ENCODE assay signal across 33 cellular contexts in genomic region chr10:123103944-123104343, GRCh38. TPM values are rescaled to one million over a fixed set of nuclear protein-coding genes. Genes with fewer than 3 reads are reported as not detected.
A peak's percentile ranks its signal among the peaks of the same experiment; 100 is the strongest.
DNase-seq lines count a peak whose midpoint lies in the region; ATAC-seq and TF ChIP-seq lines count a peak whose summit lies in the region.
"Had no signal": no experiment of that assay in that cellular context is flagged by ENCODE, and none has a peak within 500 bp of the region (broad histone marks: within the 10 kb centered on the region; RNA-seq: fewer than 3 reads in every experiment).

No MANE protein-coding gene starts in this region.

- H3K36me3 ChIP-seq in GM23338 (ENCODE audit: insufficient read depth): no peaks in the 10 kb centered on the region
- no peaks in the 10 kb centered on the region for H3K36me3 ChIP-seq in PC-9 (ENCODE audit: low read depth)
- H3K36me3 ChIP-seq: BE2C, gastroesophageal sphincter, HAP-1, sigmoid colon, thyroid gland, vagina had no signal

- POLR2A ChIA-PET in PC-9 (lab: Charles Lee; ENCODE audit: unreplicated experiment) (no interaction called here), T-cell (lab: Charles Lee) (no interaction called here)

- intact Hi-C loops in PC-9 (cut with micrococcal nuclease; ENCODE audit: unreplicated experiment): no loop called here

- no peaks in the 10 kb centered on the region for H3K79me2 ChIP-seq in GM23338 (replicated peaks; ENCODE audit: insufficient read depth)
- no peaks in the 10 kb centered on the region for H3K79me2 ChIP-seq in PC-9 (ENCODE audit: low read depth)

- DNase-seq in GM23338 (ENCODE audit: low spot score) (no peak), LoVo (ENCODE audit: low spot score) (peak; percentile 29), PC-9 (no peak), foreskin keratinocyte (peak; percentile 15 to 27), NOMO-1 treated with dmso at 0.1 percent for 144 hours (lab: John Stamatoyannopoulos, UW; ENCODE audit: unreplicated experiment) (no peak), T-cell (no peak)
- DNase-seq: activated naive CD4-positive, alpha-beta T cell treated with anti-CD3 and anti-CD28 coated beads, Interleukin-2, amount 50 U/mL, for 16 hours; activated T-cell treated with anti-CD3 and anti-CD28 coated beads for 4 hours; BE2C; body of pancreas; CD8-positive, alpha-beta memory T cell; cerebellar nuclear complex; DMS 273 treated with DMSO at 0.1 percent for 48 hours; dorsolateral prefrontal cortex; NCI-H1930; NCI-H345; occipital lobe; psoas muscle; SHP77 treated with DMSO at 0.1 percent for 48 hours; sigmoid colon; stimulated activated CD4-positive, alpha-beta T cell treated with anti-CD3 and anti-CD28 coated beads, Interleukin-4, amount 100 ng/mL, for 24 hours; thyroid gland had no signal

- no peaks in the 10 kb centered on the region for H3K9me2 ChIP-seq in GM23338 (ENCODE audit: insufficient read depth)
- H3K9me2 ChIP-seq in PC-9 (ENCODE audit: insufficient read depth): no peaks in the 10 kb centered on the region

- H3K4me1 ChIP-seq in GM23338 (ENCODE audit: insufficient read depth) (peaks cover 13% of the 10 kb centered on the region; the same call in 1 of the 2 replicates), PC-9 (replicated peaks; ENCODE audit: insufficient read depth) (peaks cover 6% of the 10 kb centered on the region), foreskin keratinocyte (no peaks in the 10 kb centered on the region)
- H3K4me1 ChIP-seq: BE2C, body of pancreas, gastroesophageal sphincter, HAP-1, psoas muscle, sigmoid colon, thyroid gland, vagina had no signal

- no peaks in the 10 kb centered on the region for H3F3A ChIP-seq in GM23338 (replicated peaks; ENCODE audit: low read depth)
- peaks cover 2% of the 10 kb centered on the region for H3F3A ChIP-seq in PC-9 (ENCODE audit: insufficient read depth, low read depth)

- no peaks in the 10 kb centered on the region for H4K20me1 ChIP-seq in GM23338 (replicated peaks; ENCODE audit: insufficient read depth)
- H4K20me1 ChIP-seq in PC-9 (ENCODE audit: insufficient read depth): no peaks in the 10 kb centered on the region

- peaks cover 20% of the 10 kb centered on the region for H3K4me1 Mint-ChIP-seq in GM23338
- H3K4me1 Mint-ChIP-seq in T-cell: no peaks in the 10 kb centered on the region
- H3K4me1 Mint-ChIP-seq: CD8-positive, alpha-beta memory T cell had no signal

- no peaks in the 10 kb centered on the region for H3K9me3 ChIP-seq in PC-9 (ENCODE audit: insufficient read depth, low read depth)
- H3K9me3 ChIP-seq: BE2C, body of pancreas, gastroesophageal sphincter, HAP-1, psoas muscle, sigmoid colon, thyroid gland, vagina had no signal

- H3K9me3 Mint-ChIP-seq in GM23338 (no peaks in the 10 kb centered on the region), T-cell (no peaks in the 10 kb centered on the region)
- H3K9me3 Mint-ChIP-seq: activated T-helper 2 cell treated with anti-CD3 and anti-CD28 coated beads, Interferon-gamma antibody, Interleukin-2, Interleukin-4, amounts not matched to agents 10 μg/mL and 5 μg/mL and 100 μg/mL, durations not matched to agents 14 hours and 24 hours and 36 hours; CD8-positive, alpha-beta memory T cell; natural killer cell treated with Interleukin-12 subunit alpha and Interleukin-12 subunit beta and Interleukin-15 and Interleukin-18, amount 100 ng/mL, for 72 hours; T-helper 2 cell treated with Interferon-gamma antibody and Interleukin-4, amounts not matched to agents 5 μg/mL and 100 μg/mL, for 36 hours had no signal

- H3K27me3 ChIP-seq in GM23338 (ENCODE audit: insufficient read depth): no peaks in the 10 kb centered on the region
- no peaks in the 10 kb centered on the region for H3K27me3 ChIP-seq in PC-9 (ENCODE audit: insufficient read depth, low read depth)
- H3K27me3 ChIP-seq in foreskin keratinocyte: no peaks in the 10 kb centered on the region
- H3K27me3 ChIP-seq: BE2C, body of pancreas, dorsolateral prefrontal cortex, sigmoid colon, thyroid gland, vagina had no signal

- H3K4me3 Mint-ChIP-seq in GM23338 (no peak overlapping the region), T-cell (no peak overlapping the region)
- H3K4me3 Mint-ChIP-seq: CD8-positive, alpha-beta memory T cell; natural killer cell treated with Interleukin-12 subunit alpha and Interleukin-12 subunit beta and Interleukin-15 and Interleukin-18, amount 100 ng/mL, for 72 hours; T-helper 2 cell treated with Interferon-gamma antibody and Interleukin-4, amounts not matched to agents 5 μg/mL and 100 μg/mL, for 36 hours had no signal

- peaks cover 14% of the 10 kb centered on the region for H3K27me3 Mint-ChIP-seq in GM23338 (ENCODE audit: insufficient read depth, low read depth, poor library complexity)
- H3K27me3 Mint-ChIP-seq in T-cell: peaks cover 22 to 25% of the 10 kb centered on the region in 2 donors

- H3K36me3 Mint-ChIP-seq in GM23338 (ENCODE audit: low read depth): no peaks in the 10 kb centered on the region
- H3K36me3 Mint-ChIP-seq in T-cell: no peaks in the 10 kb centered on the region
- H3K36me3 Mint-ChIP-seq: CD8-positive, alpha-beta memory T cell; natural killer cell treated with Interleukin-12 subunit alpha and Interleukin-12 subunit beta and Interleukin-15 and Interleukin-18, amount 100 ng/mL, for 72 hours had no signal

- ATAC-seq in GM23338 (peak; percentile 26; the same call in 1 of the 3 replicates), foreskin keratinocyte (peak; percentile 75), T-cell (replicated peaks in 1 of 4) (no peak), GM19467 (IDR thresholded peaks at IDR 0.05; ENCODE audit: unreplicated experiment) (no peak)
- ATAC-seq: body of pancreas; gastroesophageal sphincter; natural killer cell treated with Interleukin-12 subunit alpha and Interleukin-12 subunit beta and Interleukin-15 and Interleukin-18, amount 100 ng/mL, for 72 hours; Panc1; psoas muscle had no signal

- no peak overlapping the region for H3K4me3 ChIP-seq in GM23338
- no peak overlapping the region for H3K4me3 ChIP-seq in PC-9
- H3K4me3 ChIP-seq: body of pancreas, dorsolateral prefrontal cortex, gastroesophageal sphincter, HAP-1, lung, psoas muscle, sigmoid colon, thyroid gland, vagina had no signal

- BruUV-seq in PC-9 (replicated peaks; lab: Mats Ljungman, UMichigan): no TSS peak

- H3K4me2 ChIP-seq in GM23338 (no peak overlapping the region; the same call in 1 of the 2 replicates), PC-9 (peak overlapping the region; percentile 31)

- CTCF ChIA-PET in PC-9 (lab: Charles Lee) (no interaction called here), T-cell (lab: Charles Lee) (interaction anchor here in 1 of 2 donors (0.6 kb wide), 1 partner anchor 301 kb away, joined by 3 read pairs; no protein-coding TSS in a partner anchor)

- no peak overlapping the region for H3K27ac Mint-ChIP-seq in GM23338
- no peak overlapping the region for H3K27ac Mint-ChIP-seq in T-cell
- H3K27ac Mint-ChIP-seq: activated T-helper 2 cell treated with anti-CD3 and anti-CD28 coated beads, Interferon-gamma antibody, Interleukin-2, Interleukin-4, amounts not matched to agents 10 μg/mL and 5 μg/mL and 100 μg/mL, durations not matched to agents 14 hours and 24 hours and 36 hours; CD8-positive, alpha-beta memory T cell; natural killer cell treated with Interleukin-12 subunit alpha and Interleukin-12 subunit beta and Interleukin-15 and Interleukin-18, amount 100 ng/mL, for 72 hours; T-helper 2 cell treated with Interferon-gamma antibody and Interleukin-4, amounts not matched to agents 5 μg/mL and 100 μg/mL, for 36 hours had no signal

- TF ChIP-seq CTCF in GM23338 (conservative IDR thresholded peaks at IDR 0.05; ENCODE audit: low read depth in 2 of 2) (no peak), PC-9 (conservative IDR thresholded peaks at IDR 0.05) (no peak), foreskin keratinocyte (conservative IDR thresholded peaks at IDR 0.05) (no peak)

- peak overlapping the region; percentile 66; the same call in 1 of the 2 replicates for H2AFZ ChIP-seq in GM23338
- H2AFZ ChIP-seq in PC-9: no peak overlapping the region

- H3K27ac ChIP-seq in GM23338 (ENCODE audit: low read depth) (no peak overlapping the region), PC-9 (no peak overlapping the region), foreskin keratinocyte (no peak overlapping the region)
- H3K27ac ChIP-seq: body of pancreas, dorsolateral prefrontal cortex, gastroesophageal sphincter, psoas muscle, sigmoid colon, thyroid gland, vagina had no signal

TF ChIP-seq in GM23338, 12 proteins besides CTCF, POLR2A, EP300 and RAD21 (continues in another document):
- TF ChIP-seq EZH2 (IDR thresholded peaks at IDR 0.05; ENCODE audit: low read depth, unreplicated experiment) (no peak), CREB1 (CRISPR knock-in tag; IDR thresholded peaks at IDR 0.05; ENCODE audit: low read depth) (no peak), ZNF331 (CRISPR knock-in tag; IDR thresholded peaks at IDR 0.05; ENCODE audit: low read depth) (no peak)

RNA-seq across cellular contexts. Expression of gene HMX3, which starts 31.8 kb away (rescaled TPM):
- 0.23 and 0.35 TPM in 2 replicates for total RNA-seq in GM23338 (2014; rRNA removed; shearing (Covaris generic))
- not detected in 2 replicates for polyA plus RNA-seq in GM23338 (2016; fragmentation: Nextera tagmentation; extraction: Ambion mirVana)
- total RNA-seq in PC-9 (2021): not detected in 2 replicates
- total RNA-seq in foreskin keratinocyte: not detected in 2 replicates
- not detected in 2 replicates for polyA plus RNA-seq in foreskin keratinocyte
- total RNA-seq in T-cell: under 1 TPM in 1 of 5 donors, not detected in 4; 0.33 TPM
- total RNA-seq: activated T-helper 2 cell treated with anti-CD3 and anti-CD28 coated beads, Interferon-gamma antibody, Interleukin-2, Interleukin-4, amounts not matched to agents 10 μg/mL and 5 μg/mL and 100 μg/mL, durations not matched to agents 14 hours and 24 hours and 36 hours; body of pancreas; CD8-positive, alpha-beta memory T cell; dorsolateral prefrontal cortex; fibroblast of lung; LHCN-M2; lung; natural killer cell treated with Interleukin-12 subunit alpha and Interleukin-12 subunit beta and Interleukin-15 and Interleukin-18, amount 100 ng/mL, for 72 hours; occipital lobe; psoas muscle; thyroid gland; vagina had no signal
- polyA plus RNA-seq: CD8-positive, alpha-beta memory T cell; fibroblast of lung; lung; psoas muscle had no signal

RNA-seq across cellular contexts. Expression of gene HMX2, which starts 44.0 kb away (rescaled TPM):
- total RNA-seq in GM23338 (2014; rRNA removed; shearing (Covaris generic)): 0.97 and 2.6 TPM in 2 replicates
- polyA plus RNA-seq in GM23338 (2016; fragmentation: Nextera tagmentation; extraction: Ambion mirVana): 3.1 and 3.4 TPM in 2 replicates
- total RNA-seq in PC-9 (2021): not detected in 2 replicates
- not detected in 2 replicates for total RNA-seq in foreskin keratinocyte
- polyA plus RNA-seq in foreskin keratinocyte: not detected in 2 replicates
- total RNA-seq in T-cell: not detected
- total RNA-seq: activated T-helper 2 cell treated with anti-CD3 and anti-CD28 coated beads, Interferon-gamma antibody, Interleukin-2, Interleukin-4, amounts not matched to agents 10 μg/mL and 5 μg/mL and 100 μg/mL, durations not matched to agents 14 hours and 24 hours and 36 hours; body of pancreas; CD8-positive, alpha-beta memory T cell; dorsolateral prefrontal cortex; fibroblast of lung; gastroesophageal sphincter; LHCN-M2; lung; natural killer cell treated with Interleukin-12 subunit alpha and Interleukin-12 subunit beta and Interleukin-15 and Interleukin-18, amount 100 ng/mL, for 72 hours; occipital lobe; psoas muscle; thyroid gland; vagina had no signal
- polyA plus RNA-seq: CD8-positive, alpha-beta memory T cell; fibroblast of lung; lung; psoas muscle had no signal

RNA-seq across cellular contexts. Expression of gene BUB3, which starts 50.3 kb away (rescaled TPM):
- 272 and 361 TPM in 2 replicates for total RNA-seq in GM23338 (2014; rRNA removed; shearing (Covaris generic))
- polyA plus RNA-seq in GM23338 (2016; fragmentation: Nextera tagmentation; extraction: Ambion mirVana) (197 and 243 TPM in 2 replicates), foreskin keratinocyte (89.1 and 111 TPM in 2 replicates)
- total RNA-seq in PC-9 (2021) (96.5 and 112 TPM in 2 replicates), foreskin keratinocyte (158 and 174 TPM in 2 replicates), T-cell (100 to 1,000 TPM; 116 to 139 (median 127) TPM)

Comparison
In these comparisons a context has a peak if more than half of its experiments do, and no peak if none do; other contexts are left out.
1. ATAC-seq: peak in GM23338 (single experiment) and foreskin keratinocyte (single experiment); none in T-cell (0 of 4) and GM19467 (single experiment).
2. DNase-seq: peak in LoVo (single experiment) and foreskin keratinocyte (2 of 2); none in GM23338 (single experiment), PC-9 (0 of 2), NOMO-1 treated with dmso at 0.1 percent for 144 hours (single experiment) and T-cell (0 of 34).